Comparison of ENCODE assay signal across 21 cellular contexts in genomic region chr3:48404440-48405342, GRCh38. TPM values are rescaled to one million over a fixed set of nuclear protein-coding genes. Genes with fewer than 3 reads are reported as not detected.
DNase-seq lines count a peak whose midpoint lies in the region; ATAC-seq and TF ChIP-seq lines count a peak whose summit lies in the region.
"Had no signal": no experiment of that assay in that cellular context is flagged by ENCODE, and none has a peak within 500 bp of the region (broad histone marks: within the 10 kb centered on the region; RNA-seq: fewer than 3 reads in every experiment).

No MANE protein-coding gene starts in this region.

- intact Hi-C loops in right lobe of liver (cut with DNase I): no loop called here
- intact Hi-C loops in stomach (cut with DNase I; ENCODE audit: low total_unique reads): no loop called here

- H3K36me3 Mint-ChIP-seq in activated T-helper 17 cell treated with anti-CD3 and anti-CD28 coated beads, Interleukin-2, amount 50 U/mL, for 72 hours (ENCODE audit: low read depth): no peaks in the 10 kb centered on the region
- H3K36me3 Mint-ChIP-seq: activated naive CD4-positive, alpha-beta T cell treated with anti-CD3 and anti-CD28 coated beads, Interleukin-2, amount 50 U/mL, for 24 hours; CD4-positive, CD25-positive, alpha-beta regulatory T cell had no signal

- peak overlapping the region; percentile 33 for H3K27ac Mint-ChIP-seq in activated T-helper 17 cell treated with anti-CD3 and anti-CD28 coated beads, Interleukin-2, amount 50 U/mL, for 72 hours
- H3K27ac Mint-ChIP-seq: activated naive CD4-positive, alpha-beta T cell treated with anti-CD3 and anti-CD28 coated beads, Interleukin-2, amount 50 U/mL, for 24 hours; CD4-positive, CD25-positive, alpha-beta regulatory T cell had no signal

- H3K4me3 Mint-ChIP-seq in activated T-helper 17 cell treated with anti-CD3 and anti-CD28 coated beads, Interleukin-2, amount 50 U/mL, for 72 hours: no peak overlapping the region
- H3K4me3 Mint-ChIP-seq: activated naive CD4-positive, alpha-beta T cell treated with anti-CD3 and anti-CD28 coated beads, Interleukin-2, amount 50 U/mL, for 24 hours; CD4-positive, CD25-positive, alpha-beta regulatory T cell had no signal

- peaks cover 0 to 56% (median 26%) of the 10 kb centered on the region in 4 donors for H3K36me3 ChIP-seq in right lobe of liver
- H3K36me3 ChIP-seq in stomach: peaks cover 45 to 69% (median 63%) of the 10 kb centered on the region in 4 donors
- H3K36me3 ChIP-seq: cardiac muscle cell had no signal

- DNase-seq in activated CD4-positive, alpha-beta T cell treated with anti-CD3 and anti-CD28 coated beads for 1 hour: peak; percentile 3
- DNase-seq in activated CD4-positive, alpha-beta T cell treated with anti-CD3 and anti-CD28 coated beads for 4 hours: no peak
- DNase-seq in right lobe of liver: peak in 2 of 3 donors; percentile 12 to 48
- peak; percentile 24 for DNase-seq in stomach
- DNase-seq in GDM1 (lab: John Stamatoyannopoulos, UW): no peak
- DNase-seq: activated CD4-positive, alpha-beta T cell treated with anti-CD3 and anti-CD28 coated beads, Interleukin-2, amount 50 U/mL, for 4 hours; CD4-positive, CD25-positive, alpha-beta regulatory T cell; effector memory CD4-positive, alpha-beta T cell; foreskin keratinocyte; midbrain; NK-92 treated with Interleukin-12 subunit alpha and Interleukin-12 subunit beta, amount 100 ng/mL, for 24 hours; T-helper 2 cell had no signal

- H3K9me3 ChIP-seq in right lobe of liver (no peaks in the 10 kb centered on the region), stomach (no peaks in the 10 kb centered on the region)
- H3K9me3 ChIP-seq: upper lobe of left lung had no signal

- ATAC-seq in activated T-helper 17 cell treated with anti-CD3 and anti-CD28 coated beads, Interleukin-2, amount 50 U/mL, for 72 hours (replicated peaks): no peak
- no peak for ATAC-seq in right lobe of liver
- ATAC-seq in GM21576 (IDR thresholded peaks at IDR 0.05; ENCODE audit: unreplicated experiment): no peak
- no peak for ATAC-seq in HG03571 (IDR thresholded peaks at IDR 0.05; ENCODE audit: unreplicated experiment)
- ATAC-seq: foreskin keratinocyte had no signal

- H3K4me1 ChIP-seq in right lobe of liver (no peaks in the 10 kb centered on the region), stomach (peaks cover 0 to 21% (median 16%) of the 10 kb centered on the region in 4 donors)
- H3K4me1 ChIP-seq: parathyroid adenoma, upper lobe of left lung had no signal

- H3K4me3 ChIP-seq in right lobe of liver (no peak overlapping the region), stomach (no peak overlapping the region)
- H3K4me3 ChIP-seq: cardiac muscle cell, upper lobe of left lung had no signal

- H3K9me3 Mint-ChIP-seq in activated T-helper 17 cell treated with anti-CD3 and anti-CD28 coated beads, Interleukin-2, amount 50 U/mL, for 72 hours: no peaks in the 10 kb centered on the region
- H3K9me3 Mint-ChIP-seq: activated naive CD4-positive, alpha-beta T cell treated with anti-CD3 and anti-CD28 coated beads, Interleukin-2, amount 50 U/mL, for 24 hours had no signal

- TF ChIP-seq CTCF in right lobe of liver (IDR thresholded peaks at IDR 0.05) (no peak), stomach (IDR thresholded peaks at IDR 0.05) (no peak)

- H3K4me1 Mint-ChIP-seq in activated T-helper 17 cell treated with anti-CD3 and anti-CD28 coated beads, Interleukin-2, amount 50 U/mL, for 72 hours: peaks cover 4% of the 10 kb centered on the region

- H3K27me3 Mint-ChIP-seq in activated T-helper 17 cell treated with anti-CD3 and anti-CD28 coated beads, Interleukin-2, amount 50 U/mL, for 72 hours: no peaks in the 10 kb centered on the region
- H3K27me3 Mint-ChIP-seq: activated naive CD4-positive, alpha-beta T cell treated with anti-CD3 and anti-CD28 coated beads, Interleukin-2, amount 50 U/mL, for 24 hours had no signal

- WGBS in right lobe of liver (ENCODE audit: insufficient coverage, low coverage, low lambda C conversion rate, missing lambda C conversion rate): 64% methylated on average over 8 of the region's 21 CpGs
- 78 to 82% (median 82%) methylated on average over 18 to 21 of the region's 21 CpGs for WGBS in stomach, 5 donors

- H3K27ac ChIP-seq in right lobe of liver (no peak overlapping the region), stomach (peak overlapping the region in 2 of 5 donors; percentile 78 to 87)
- H3K27ac ChIP-seq: 22Rv1, cardiac muscle cell, foreskin keratinocyte, parathyroid adenoma had no signal

- TF ChIP-seq POLR2A in right lobe of liver (IDR thresholded peaks at IDR 0.05) (no peak), stomach (IDR thresholded peaks at IDR 0.05) (no peak)

- H3K27me3 ChIP-seq in right lobe of liver (no peaks in the 10 kb centered on the region), stomach (no peaks in the 10 kb centered on the region)
- H3K27me3 ChIP-seq: cardiac muscle cell, foreskin keratinocyte, upper lobe of left lung had no signal

- no peak for TF ChIP-seq EP300 in stomach (IDR thresholded peaks at IDR 0.05)

RNA-seq across cellular contexts. Expression of gene PLXNB1, which starts 25.2 kb away (rescaled TPM):
- 1 to 10 TPM; 3.5 to 3.8 TPM for total RNA-seq in activated T-helper 17 cell treated with anti-CD3 and anti-CD28 coated beads, Interleukin-2, amount 50 U/mL, for 72 hours
- 100 to 1,000 TPM in 2 of 6 experiments, 10 to 100 TPM in 4; 65.9 to 132 (median 86.5) TPM for total RNA-seq in right lobe of liver
- total RNA-seq in stomach: 100 to 1,000 TPM in 4 of 5 donors, 10 to 100 TPM in 1; 86.7 to 874 (median 314) TPM
- 100 to 1,000 TPM in 1 of 3 donors, 10 to 100 TPM in 2; 13.9 to 157 (median 45.0) TPM for polyA plus RNA-seq in stomach

RNA-seq across cellular contexts. Expression of gene FBXW12, which starts 32.7 kb away (rescaled TPM):
- total RNA-seq in activated T-helper 17 cell treated with anti-CD3 and anti-CD28 coated beads, Interleukin-2, amount 50 U/mL, for 72 hours: not detected
- not detected for total RNA-seq in right lobe of liver
- not detected for total RNA-seq in stomach
- not detected for polyA plus RNA-seq in stomach
- total RNA-seq: CD4-positive, CD25-positive, alpha-beta regulatory T cell; foreskin keratinocyte; Right ventricle myocardium superior; upper lobe of left lung had no signal
- polyA plus RNA-seq: CD4-positive, CD25-positive, alpha-beta regulatory T cell; foreskin keratinocyte had no signal

RNA-seq across cellular contexts. Expression of gene CCDC51, which starts 35.2 kb away (rescaled TPM):
- 10 to 100 TPM; 15.5 to 28.4 TPM for total RNA-seq in activated T-helper 17 cell treated with anti-CD3 and anti-CD28 coated beads, Interleukin-2, amount 50 U/mL, for 72 hours
- 10 to 100 TPM in 2 of 6 experiments, 1 to 10 TPM in 4; 5.9 to 16.0 (median 8.1) TPM for total RNA-seq in right lobe of liver
- total RNA-seq in stomach: 10 to 100 TPM in 1 of 5 donors, 1 to 10 TPM in 4; 1.8 to 12.5 (median 7.1) TPM
- 10 to 100 TPM in 1 of 3 donors, 1 to 10 TPM in 2; 6.0 to 10.3 (median 9.5) TPM for polyA plus RNA-seq in stomach

RNA-seq across cellular contexts. Expression of gene TMA7, which starts 35.4 kb away (rescaled TPM):
- 100 to 1,000 TPM; 181 to 328 TPM for total RNA-seq in activated T-helper 17 cell treated with anti-CD3 and anti-CD28 coated beads, Interleukin-2, amount 50 U/mL, for 72 hours
- total RNA-seq in right lobe of liver (100 to 1,000 TPM in 2 of 6 experiments, 10 to 100 TPM in 4; 64.8 to 182 (median 80.1) TPM), stomach (100 to 1,000 TPM; 107 to 298 (median 230) TPM)
- 100 to 1,000 TPM; 644 to 702 (median 660) TPM for polyA plus RNA-seq in stomach

RNA-seq across cellular contexts. Expression of gene ATRIP, which starts 41.8 kb away (rescaled TPM):
- total RNA-seq in activated T-helper 17 cell treated with anti-CD3 and anti-CD28 coated beads, Interleukin-2, amount 50 U/mL, for 72 hours: 10 to 100 TPM; 10.5 to 14.9 TPM
- total RNA-seq in right lobe of liver (1 to 10 TPM; 2.4 to 4.5 (median 3.2) TPM), stomach (10 to 100 TPM in 2 of 5 donors, 1 to 10 TPM in 3; 2.3 to 34.4 (median 5.5) TPM)
- polyA plus RNA-seq in stomach: 1 to 10 TPM; 2.9 to 5.8 (median 3.2) TPM

Comparison
In these comparisons a context has a peak if more than half of its experiments do, and no peak if none do; other contexts are left out.
1. DNase-seq: peak in activated CD4-positive, alpha-beta T cell treated with anti-CD3 and anti-CD28 coated beads for 1 hour (single experiment), right lobe of liver (2 of 3) and stomach (single experiment); none in activated CD4-positive, alpha-beta T cell treated with anti-CD3 and anti-CD28 coated beads for 4 hours (0 of 2) and GDM1 (single experiment).
2. RNA of gene PLXNB1, which starts 25.2 kb away (total RNA-seq): 86.7 to 874 TPM in stomach and 65.9 to 132 TPM in right lobe of liver; 3.5 to 3.8 TPM in activated T-helper 17 cell treated with anti-CD3 and anti-CD28 coated beads, Interleukin-2, amount 50 U/mL, for 72 hours; every median in the first group is over 10 times any median in the second.